ENCODE assay signal across 19 cellular contexts in genomic region chr9:10274156-10274555, GRCh38.
DNase-seq lines count a peak whose midpoint lies in the region; ATAC-seq and TF ChIP-seq lines count a peak whose summit lies in the region.
"Had no signal": no experiment of that assay in that cellular context is flagged by ENCODE, and none has a peak within 500 bp of the region (broad histone marks: within the 10 kb centered on the region; RNA-seq: fewer than 3 reads in every experiment).

No MANE protein-coding gene starts in this region.

- no CpG with 5 or more reads among the region's 4 CpGs for WGBS in trophoblast cell (ENCODE audit: extremely low coverage, insufficient coverage, insufficient read length)

- H3K79me1 ChIP-seq in trophoblast cell (ENCODE audit: low read length), result no peaks in the 10 kb centered on the region

- H3K9me3 ChIP-seq in Loucy (ENCODE audit: insufficient read depth, low read depth, low read length), result no peaks in the 10 kb centered on the region
- H3K9me3 ChIP-seq in adipocyte (ENCODE audit: control insufficient read depth, low read length), result no peaks in the 10 kb centered on the region
- H3K9me3 ChIP-seq in trophoblast cell (ENCODE audit: insufficient read depth, low read depth, low read length), result no peaks in the 10 kb centered on the region

- no peak for ATAC-seq in left colon
- ATAC-seq in HG03460 (IDR thresholded peaks at IDR 0.05; ENCODE audit: unreplicated experiment), result no peak
- no peak for ATAC-seq in GM18511 (IDR thresholded peaks at IDR 0.05; ENCODE audit: unreplicated experiment)
- ATAC-seq: natural killer cell had no signal

- no peak overlapping the region for H2BK12ac ChIP-seq in trophoblast cell (ENCODE audit: low read length)

- H3K27me3 ChIP-seq in Loucy (ENCODE audit: insufficient read depth, low read length, poor library complexity, severe bottlenecking) (no peaks in the 10 kb centered on the region), adipocyte (replicated peaks; ENCODE audit: control insufficient read depth, insufficient read depth, low read length) (no peaks in the 10 kb centered on the region), kidney epithelial cell (ENCODE audit: control insufficient read depth, insufficient read depth, low read length) (no peaks in the 10 kb centered on the region), trophoblast cell (ENCODE audit: insufficient read depth, low read length) (no peaks in the 10 kb centered on the region)

- H3K9me2 ChIP-seq in Loucy (replicated peaks; ENCODE audit: low read depth, low read length), result no peaks in the 10 kb centered on the region

- H3K4me3 ChIP-seq in Loucy (ENCODE audit: low read length, poor library complexity, severe bottlenecking) (no peak overlapping the region), adipocyte (ENCODE audit: low read length) (peak overlapping the region; percentile 11), kidney epithelial cell (ENCODE audit: low read depth, low read length) (no peak overlapping the region), trophoblast cell (ENCODE audit: low read depth, low read length) (no peak overlapping the region)

- H2AK5ac ChIP-seq in trophoblast cell (ENCODE audit: low read length), result no peak overlapping the region

- H3K79me2 ChIP-seq in Loucy (ENCODE audit: insufficient read depth, low read length), result no peaks in the 10 kb centered on the region
- H3K79me2 ChIP-seq in trophoblast cell (ENCODE audit: control insufficient read depth, insufficient read depth, low read length, poor library complexity), result no peaks in the 10 kb centered on the region

- H4K8ac ChIP-seq in trophoblast cell (ENCODE audit: low read depth, low read length), result no peak overlapping the region

- no peaks in the 10 kb centered on the region for H4K20me1 ChIP-seq in Loucy (ENCODE audit: insufficient read depth, low read length, poor library complexity, severe bottlenecking)

- H2BK5ac ChIP-seq in trophoblast cell (ENCODE audit: low read depth, low read length, poor library complexity), result no peak overlapping the region

- H3K4ac ChIP-seq in trophoblast cell (ENCODE audit: low read depth, low read length), result no peak overlapping the region

- H3K4me1 ChIP-seq in Loucy (ENCODE audit: insufficient read depth, low read length, poor library complexity, severe bottlenecking) (no peaks in the 10 kb centered on the region), adipocyte (ENCODE audit: control insufficient read depth, insufficient read depth, low read length) (peaks cover 4% of the 10 kb centered on the region), trophoblast cell (ENCODE audit: control insufficient read depth in 1 of 2, insufficient read depth in 2 of 2, low read length in 2 of 2) (no peaks in the 10 kb centered on the region)

- no peak overlapping the region for H3K9ac ChIP-seq in Loucy (ENCODE audit: low read depth, low read length, poor library complexity, severe bottlenecking)
- no peak overlapping the region for H3K9ac ChIP-seq in adipocyte (ENCODE audit: low read length)
- H3K9ac ChIP-seq in trophoblast cell (ENCODE audit: low read length), result no peak overlapping the region

- H2AFZ ChIP-seq in Loucy (ENCODE audit: low read length) (peak overlapping the region; percentile 2; the same call in 1 of the 2 replicates), trophoblast cell (ENCODE audit: insufficient read depth, low read length, poor library complexity) (no peak overlapping the region)

- intact Hi-C loops in left colon (cut with DNase I, micrococcal nuclease), result no loop called here

- H3K4me2 ChIP-seq in Loucy (ENCODE audit: low read depth, low read length, poor library complexity, severe bottlenecking) (no peak overlapping the region), trophoblast cell (ENCODE audit: low read length) (peak overlapping the region; percentile 47)

- H3K36me3 ChIP-seq in Loucy (ENCODE audit: insufficient read depth, low read length) (no peaks in the 10 kb centered on the region), adipocyte (ENCODE audit: control insufficient read depth, insufficient read depth, low read length, severe bottlenecking) (no peaks in the 10 kb centered on the region), kidney epithelial cell (ENCODE audit: control insufficient read depth, insufficient read depth, low read length) (no peaks in the 10 kb centered on the region), trophoblast cell (ENCODE audit: control insufficient read depth in 1 of 2, insufficient read depth in 2 of 2, low read length in 2 of 2) (no peaks in the 10 kb centered on the region)
- H3K36me3 ChIP-seq: WERI-Rb-1 had no signal

- no peaks in the 10 kb centered on the region for H3F3A ChIP-seq in Loucy (ENCODE audit: low read depth)

- TF ChIP-seq CTCF in Loucy (conservative IDR thresholded peaks at IDR 0.05; ENCODE audit: low read length) (no peak), kidney epithelial cell (IDR thresholded peaks at IDR 0.05; ENCODE audit: insufficient read depth, low read length, poor library complexity, severe bottlenecking) (no peak)

- H3K23ac ChIP-seq in trophoblast cell (ENCODE audit: low read length), result no peak overlapping the region

- H3K27ac ChIP-seq in trophoblast cell (ENCODE audit: low read depth, low read length), result peak overlapping the region; percentile 70
- H3K27ac ChIP-seq: WERI-Rb-1 had no signal

- no peak overlapping the region for H3K14ac ChIP-seq in trophoblast cell (ENCODE audit: low read length)

- DNase-seq in adipocyte (ENCODE audit: low read depth), result no peak
- DNase-seq in kidney epithelial cell (ENCODE audit: low read depth), result peak; percentile 7
- no peak for DNase-seq in trophoblast cell
- DNase-seq in left colon, result no peak
- DNase-seq: activated CD4-positive, alpha-beta T cell treated with anti-CD3 and anti-CD28 coated beads for 48 hours; activated CD8-positive, alpha-beta memory T cell treated with anti-CD3 and anti-CD28 coated beads for 24 hours; activated effector memory CD4-positive, alpha-beta T cell treated with anti-CD3 and anti-CD28 coated beads, Interleukin-2, amount 50 U/mL, for 16 hours; activated naive CD8-positive, alpha-beta T cell treated with anti-CD3 and anti-CD28 coated beads, Interleukin-2, amount 10 ng/mL, durations not matched to agents 7 days and 5 days; effector CD8-positive, alpha-beta T cell; head of caudate nucleus; MM.1S; natural killer cell; NCI-H345; NCI-H774; substantia nigra; WERI-Rb-1 had no signal

- H2BK120ac ChIP-seq in trophoblast cell (ENCODE audit: insufficient read depth, low read length, poor library complexity), result no peak overlapping the region

- no peak overlapping the region for H4K91ac ChIP-seq in trophoblast cell (ENCODE audit: low read depth, low read length)

- no peak overlapping the region for H4K12ac ChIP-seq in trophoblast cell (ENCODE audit: low read depth, low read length)

- no peak overlapping the region for H3K18ac ChIP-seq in trophoblast cell (ENCODE audit: low read length)
